15 cellular contexts compared by ENCODE assay signal in genomic region chr10:133165556-133166503, GRCh38. TPM values are rescaled to one million over a fixed set of nuclear protein-coding genes. Genes with fewer than 3 reads are reported as not detected.
DNase-seq lines count a peak whose midpoint lies in the region; ATAC-seq and TF ChIP-seq lines count a peak whose summit lies in the region.
"Had no signal": no experiment of that assay in that cellular context is flagged by ENCODE, and none has a peak within 500 bp of the region (broad histone marks: within the 10 kb centered on the region; RNA-seq: fewer than 3 reads in every experiment).

No MANE protein-coding gene starts in this region.

- H3K79me2 ChIP-seq in neural progenitor cell (ENCODE audit: low read depth): no peaks in the 10 kb centered on the region

- intact Hi-C loops in Right ventricle myocardium inferior (cut with DNase I): no loop called here
- intact Hi-C loops in left cardiac atrium (cut with DNase I): no loop called here
- intact Hi-C loops in tibial artery (cut with DNase I; ENCODE audit: low total_unique reads): no loop called here

- H3F3A ChIP-seq in neural progenitor cell (ENCODE audit: low read depth): no peaks in the 10 kb centered on the region

- H3K27me3 ChIP-seq in neural progenitor cell (peaks cover 11% of the 10 kb centered on the region), tibial artery (peaks cover 0 to 80% of the 10 kb centered on the region in 2 donors)

- H3K36me3 ChIP-seq in neural progenitor cell: no peaks in the 10 kb centered on the region
- H3K36me3 ChIP-seq in tibial artery: no peaks in the 10 kb centered on the region

- no peaks in the 10 kb centered on the region for H3K4me1 Mint-ChIP-seq in neural progenitor cell

- TF ChIP-seq CTCF in neural progenitor cell (IDR thresholded peaks at IDR 0.05) (no peak), tibial artery (IDR thresholded peaks at IDR 0.05) (no peak)

- H3K36me3 Mint-ChIP-seq in neural progenitor cell: peaks cover 7% of the 10 kb centered on the region

- H3K4me3 Mint-ChIP-seq in neural progenitor cell: no peak overlapping the region

- H4K20me1 ChIP-seq in neural progenitor cell (ENCODE audit: low read depth): peaks cover 14% of the 10 kb centered on the region

- H3K27ac ChIP-seq in neural progenitor cell (no peak overlapping the region), tibial artery (no peak overlapping the region)

- DNase-seq in Right ventricle myocardium inferior (ENCODE audit: missing footprints) (peak; percentile 52), left cardiac atrium (no peak), islet precursor cell (peak; percentile 44), neural progenitor cell (ENCODE audit: low spot score) (no peak), tibial artery (peak; percentile 0 to 59), T1000 (lab: John Stamatoyannopoulos, UW) (no peak), NCI-H187 (lab: John Stamatoyannopoulos, UW) (no peak)
- DNase-seq in activated CD4-positive, CD25-positive, alpha-beta regulatory T cell (lab: John Stamatoyannopoulos, UW): no peak
- DNase-seq: EL, HCEC 1CT, MV-4-11, NCI-H1417 treated with DMSO at 0.1 percent for 48 hours, NCI-H2029 treated with DMSO at 0.1 percent for 48 hours, NCI-H510A, NCI-H82 had no signal

- ATAC-seq in Right ventricle myocardium inferior: no peak
- ATAC-seq in left cardiac atrium: no peak

- H3K9ac ChIP-seq in neural progenitor cell: no peak overlapping the region

- H3K4me3 ChIP-seq in neural progenitor cell: no peak overlapping the region
- H3K4me3 ChIP-seq in tibial artery: no peak overlapping the region

- H3K4me1 ChIP-seq in neural progenitor cell (peaks cover 7% of the 10 kb centered on the region), tibial artery (peaks cover 0 to 11% (median 9%) of the 10 kb centered on the region in 4 donors)

- H3K27ac Mint-ChIP-seq in neural progenitor cell: peak overlapping the region; percentile 72

- no peak overlapping the region for H3K4me2 ChIP-seq in neural progenitor cell

- H2AFZ ChIP-seq in neural progenitor cell (replicated peaks): no peak overlapping the region

- peaks cover 10% of the 10 kb centered on the region for H3K27me3 Mint-ChIP-seq in neural progenitor cell (ENCODE audit: insufficient read depth, low read depth)

- no peaks in the 10 kb centered on the region for H3K9me3 ChIP-seq in neural progenitor cell (ENCODE audit: low read depth)
- no peaks in the 10 kb centered on the region for H3K9me3 ChIP-seq in tibial artery

- H3K9me3 Mint-ChIP-seq in neural progenitor cell: peaks cover 4% of the 10 kb centered on the region

RNA-seq across cellular contexts. Expression of gene KNDC1, which starts 5.8 kb away (rescaled TPM):
- total RNA-seq in Right ventricle myocardium inferior (not detected), left cardiac atrium (under 1 TPM; 0.34 to 0.50 TPM), neural progenitor cell (ENCODE audit: low replicate concordance) (1.8 and 5.6 TPM in 2 replicates)

Comparison
In these comparisons a context has a peak if more than half of its experiments do, and no peak if none do; other contexts are left out.
1. DNase-seq: peak in Right ventricle myocardium inferior (single experiment), islet precursor cell (single experiment) and tibial artery (2 of 2); none in left cardiac atrium (single experiment), neural progenitor cell (single experiment), activated CD4-positive, CD25-positive, alpha-beta regulatory T cell (0 of 4), T1000 (single experiment) and NCI-H187 (0 of 2).